In genomic region chr15:80418892-80419537, GRCh38 we compare ENCODE assay signal across 8 cellular contexts. TPM values are rescaled to one million over a fixed set of nuclear protein-coding genes. Genes with fewer than 3 reads are reported as not detected.
DNase-seq lines count a peak whose midpoint lies in the region; ATAC-seq, FAIRE-seq and TF ChIP-seq lines count a peak whose summit lies in the region.

No MANE protein-coding gene starts in this region.

- DNase-seq in AG20443 (ENCODE audit: low spot score) (peak; percentile 67), GM18507 (ENCODE audit: extremely low spot score, insufficient read length, low read depth) (no peak), OCI-M1 (lab: John Stamatoyannopoulos, UW) (peak; percentile 34), endothelial cell of umbilical vein (ENCODE audit: low read depth, low spot score) (peak; percentile 16), osteoblast (ENCODE audit: insufficient read length, low spot score, missing footprints) (no peak)

- H3K4me1 ChIP-seq in endothelial cell of umbilical vein (ENCODE audit: control insufficient read depth, extremely low read depth, insufficient read depth, low read length) = no peaks in the 10 kb centered on the region
- H3K4me1 ChIP-seq in osteoblast (ENCODE audit: insufficient read depth, low read length) = peaks cover 14% of the 10 kb centered on the region

- no peak for TF ChIP-seq POLR2A in endothelial cell of umbilical vein (IDR thresholded peaks at IDR 0.05; ENCODE audit: low read depth, low read length)

- ATAC-seq in GM18909 (IDR thresholded peaks at IDR 0.05; ENCODE audit: poor library complexity, unreplicated experiment) (no peak), HG02588 (IDR thresholded peaks at IDR 0.05; ENCODE audit: unreplicated experiment) (no peak), GM19452 (IDR thresholded peaks at IDR 0.05; ENCODE audit: unreplicated experiment) (no peak)

- H3K9me3 ChIP-seq in endothelial cell of umbilical vein (replicated peaks; ENCODE audit: control insufficient read depth, insufficient read depth, low read length) = no peaks in the 10 kb centered on the region
- H3K9me3 ChIP-seq in osteoblast (ENCODE audit: low read depth, low read length) = no peaks in the 10 kb centered on the region

- intact Hi-C loops in endothelial cell of umbilical vein (cut with micrococcal nuclease) = loop anchor here (1.0 to 2.0 kb wide), 3 partner anchors 358 to 848 kb away; no protein-coding TSS in a partner anchor

- H3K27me3 ChIP-seq in endothelial cell of umbilical vein (ENCODE audit: control insufficient read depth in 2 of 2, insufficient read depth in 2 of 2, low read length in 2 of 2) = peaks cover 0 to 4% of the 10 kb centered on the region in 2 experiments
- H3K27me3 ChIP-seq in osteoblast (ENCODE audit: insufficient read depth, low read length) = peaks cover 5% of the 10 kb centered on the region

- FAIRE-seq in GM18507 (lab: Jason Lieb, UNC) (peak; percentile 55), endothelial cell of umbilical vein (lab: Jason Lieb, UNC) (peak; percentile 63)

- POLR2A ChIA-PET in endothelial cell of umbilical vein (lab: Charles Lee) = no interaction called here

- CTCF ChIA-PET in endothelial cell of umbilical vein (lab: Charles Lee) = interaction anchor here (0.7 to 1.5 kb wide), 11 partner anchors 9 to 811 kb away, joined by 3 to 11 read pairs (median 4); partner anchors contain the start of genes ARNT2 and CEMIP

- no peak overlapping the region for H3K9ac ChIP-seq in endothelial cell of umbilical vein (replicated peaks; ENCODE audit: extremely low read depth, insufficient read depth, low read length)

- dilution Hi-C loops in endothelial cell of umbilical vein (cut with MboI; ENCODE audit: extremely low pct_ligation_motif_present, low sequenced_read_pairs) = no loop called here

- TF ChIP-seq CTCF in endothelial cell of umbilical vein (IDR thresholded peaks at IDR 0.05; ENCODE audit: extremely low read depth in 1 of 2, insufficient read depth in 1 of 2, low read depth in 1 of 2, low read length in 2 of 2) (peak; percentile 63 to 73), osteoblast (IDR thresholded peaks at IDR 0.05; ENCODE audit: extremely low read depth, low read depth, low read length) (peak; percentile 86)

- no peak overlapping the region for H3K27ac ChIP-seq in endothelial cell of umbilical vein (ENCODE audit: insufficient read depth, low read depth, low read length)
- no peak overlapping the region for H3K27ac ChIP-seq in osteoblast (ENCODE audit: low read depth, low read length)

- H3K36me3 ChIP-seq in endothelial cell of umbilical vein (ENCODE audit: control insufficient read depth in 2 of 2, extremely low read depth in 1 of 2, insufficient read depth in 2 of 2, low read length in 2 of 2) (no peaks in the 10 kb centered on the region), osteoblast (ENCODE audit: insufficient read depth, low read length) (no peaks in the 10 kb centered on the region)

- no TSS peak for BruUV-seq in endothelial cell of umbilical vein (replicated peaks; lab: Mats Ljungman, UMichigan)

- H3K79me2 ChIP-seq in endothelial cell of umbilical vein (ENCODE audit: control insufficient read depth, insufficient read depth, low read length) = no peaks in the 10 kb centered on the region
- H3K79me2 ChIP-seq in osteoblast (ENCODE audit: insufficient read depth, low read length) = no peaks in the 10 kb centered on the region

- no peaks in the 10 kb centered on the region for H3K9me1 ChIP-seq in endothelial cell of umbilical vein (replicated peaks; ENCODE audit: control insufficient read depth, extremely low read depth, insufficient read depth, low read length)

- H2AFZ ChIP-seq in endothelial cell of umbilical vein (ENCODE audit: low read depth, low read length) (no peak overlapping the region), osteoblast (ENCODE audit: low read length) (no peak overlapping the region)

- H4K20me1 ChIP-seq in endothelial cell of umbilical vein (replicated peaks; ENCODE audit: control insufficient read depth, extremely low read depth, insufficient read depth, low read length) (no peaks in the 10 kb centered on the region), osteoblast (ENCODE audit: insufficient read depth, low read length) (no peaks in the 10 kb centered on the region)

- H3K4me2 ChIP-seq in endothelial cell of umbilical vein (ENCODE audit: insufficient read depth, low read length) = no peak overlapping the region
- H3K4me2 ChIP-seq in osteoblast (ENCODE audit: insufficient read depth, low read length) = no peak overlapping the region

- H3K4me3 ChIP-seq in endothelial cell of umbilical vein (replicated peaks in 1 of 3; ENCODE audit: insufficient read depth in 1 of 3, low read depth in 1 of 3, low read length in 3 of 3) (no peak overlapping the region), osteoblast (ENCODE audit: insufficient read depth, low read length) (no peak overlapping the region)

TF ChIP-seq in endothelial cell of umbilical vein, 7 proteins besides CTCF, POLR2A, EP300 and RAD21:
- no peak for TF ChIP-seq JUN (IDR thresholded peaks at IDR 0.05; ENCODE audit: borderline replicate concordance, insufficient read depth, insufficient read length, low read depth)
- TF ChIP-seq MYC (IDR thresholded peaks at IDR 0.05; ENCODE audit: low read depth, low read length) = no peak
- TF ChIP-seq POLR2AphosphoS5 (IDR thresholded peaks at IDR 0.05; ENCODE audit: insufficient read depth, low read depth, low read length) = no peak
- TF ChIP-seq FOS (IDR thresholded peaks at IDR 0.05; ENCODE audit: borderline replicate concordance, insufficient read depth, low read length) = no peak
- no peak for TF ChIP-seq MAX (IDR thresholded peaks at IDR 0.05; ENCODE audit: insufficient read depth, insufficient read length)
- TF ChIP-seq EZH2 (IDR thresholded peaks at IDR 0.05; ENCODE audit: borderline replicate concordance, low read depth, low read length, severe bottlenecking) = no peak
- no peak for TF ChIP-seq GATA2 (IDR thresholded peaks at IDR 0.05; ENCODE audit: insufficient read depth, insufficient read length, low read depth, low read length)

RNA-seq across cellular contexts. Expression of gene ARNT2, which starts 14.8 kb away (rescaled TPM):
- 0.18 and 0.20 TPM in 2 replicates for total RNA-seq in endothelial cell of umbilical vein
- 0.03 and 0.10 TPM in 2 replicates for polyA plus RNA-seq in endothelial cell of umbilical vein
- 0.09 and 0.20 TPM in 2 replicates for polyA plus RNA-seq in endothelial cell of umbilical vein (2011; cell fraction: cytosol; rRNA removed)
- polyA plus RNA-seq in endothelial cell of umbilical vein (2011; cell fraction: nucleus; rRNA removed) = 0.17 and 0.32 TPM in 2 replicates
- 0.09 and 0.11 TPM in 2 replicates for polyA plus RNA-seq in endothelial cell of umbilical vein (2012)
- 0.10 and 0.19 TPM in 2 replicates for polyA minus RNA-seq in endothelial cell of umbilical vein
- 0.82 TPM for polyA minus RNA-seq in endothelial cell of umbilical vein (2011; cell fraction: cytosol; rRNA and poly(A)+ RNA removed)
- polyA minus RNA-seq in endothelial cell of umbilical vein (2011; cell fraction: nucleus; rRNA and poly(A)+ RNA removed) = 0.10 TPM in 1 of 2 replicates, not detected in the other
- 26.2 and 30.0 TPM in 2 replicates for total RNA-seq in osteoblast

Comparison
In these comparisons a context has a peak if more than half of its experiments do, and no peak if none do; other contexts are left out.
1. DNase-seq: peak in AG20443 (single experiment), OCI-M1 (single experiment) and endothelial cell of umbilical vein (single experiment); none in GM18507 (single experiment) and osteoblast (single experiment).
2. RNA of gene ARNT2, which starts 14.8 kb away (total RNA-seq): 26.2 to 30.0 TPM in osteoblast; 0.18 to 0.20 TPM in endothelial cell of umbilical vein; every median in the first group is over 10 times any median in the second.